Comparison of ENCODE assay signal across 31 cellular contexts in the genomic region with DNA sequence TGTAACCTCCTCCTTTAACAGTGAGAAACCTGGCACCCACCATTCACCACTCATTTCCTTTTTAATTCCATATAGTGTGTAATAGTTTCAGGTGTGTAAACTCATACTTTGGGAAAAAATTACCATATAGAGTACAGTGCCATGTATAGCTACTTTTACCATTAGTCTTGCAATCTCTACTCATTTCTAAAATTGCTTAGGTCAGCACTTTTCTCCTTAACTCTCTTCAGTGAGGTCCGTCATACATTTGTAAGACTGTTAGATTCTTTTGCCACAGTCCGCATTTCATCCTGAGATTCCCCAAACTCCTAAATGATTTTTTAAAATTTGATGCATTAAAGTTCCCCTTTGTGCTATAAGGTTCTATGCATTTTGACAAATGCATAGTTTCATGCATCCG.
"Had no signal": no experiment of that assay in that cellular context is flagged by ENCODE, and none has a peak within 500 bp of the region (broad histone marks: within the 10 kb centered on the region; RNA-seq: fewer than 3 reads in every experiment).

No MANE protein-coding gene starts in this region.

- H3K9ac ChIP-seq: neural progenitor cell, parathyroid adenoma had no signal

- H3K27ac ChIP-seq: neural progenitor cell, ovary, parathyroid adenoma, psoas muscle, skin epidermis, spleen, suprapubic skin, testis, tibial artery, transverse colon, upper lobe of right lung, uterus had no signal

- DNase-seq: natural killer cell; occipital lobe; ovary; posterior cingulate gyrus; psoas muscle; right cardiac atrium; spleen; stimulated activated CD4-positive, alpha-beta T cell treated with anti-CD3 and anti-CD28 coated beads, Interleukin-12 subunit alpha, Interleukin-12 subunit beta, amount 100 ng/mL, for 4 hours; stimulated activated CD4-positive, alpha-beta T cell treated with anti-CD3 and anti-CD28 coated beads, Interleukin-1b, Interleukin-23, amount 100 ng/mL, for 48 hours; stimulated activated CD4-positive, alpha-beta T cell treated with anti-CD3 and anti-CD28 coated beads, Interleukin-4, amount 100 ng/mL, for 1 hour; stimulated activated CD4-positive, alpha-beta T cell treated with anti-CD3 and anti-CD28 coated beads, Interleukin-4, amount 100 ng/mL, for 4 hours; stimulated activated CD8-positive, alpha-beta memory T cell treated with anti-CD3 and anti-CD28 coated beads, Interleukin-4, amount 100 ng/mL, for 48 hours; stimulated activated naive CD4-positive, alpha-beta T cell; stimulated activated naive CD8-positive, alpha-beta T cell treated with anti-CD3 and anti-CD28 coated beads, Interleukin-15, amount 100 ng/mL, for 72 hours; stimulated activated naive CD8-positive, alpha-beta T cell treated with anti-CD3 and anti-CD28 coated beads, Interleukin-15, Interleukin-2, amounts not matched to agents 100 U/mL and 50 U/mL, for 24 hours; substantia nigra; testis; tibial artery; transverse colon; upper lobe of right lung; uterus had no signal

- H3K4me1 Mint-ChIP-seq: nephron; neural progenitor cell; stimulated activated memory B cell treated with anti-CD40 and anti-IgM and Interleukin-4, amounts not matched to agents 10 μg/mL and 1 μg/mL and 100 μg/mL, for 72 hours had no signal

- H3K4me1 ChIP-seq: neural progenitor cell, parathyroid adenoma, psoas muscle, spleen, transverse colon, upper lobe of right lung, uterus had no signal

- ATAC-seq: natural killer cell; psoas muscle; right cardiac atrium; sciatic nerve; stimulated activated memory B cell treated with anti-CD40 and anti-IgM and Interleukin-4, amounts not matched to agents 10 μg/mL and 1 μg/mL and 100 μg/mL, for 72 hours; stimulated activated naive CD8-positive, alpha-beta T cell treated with anti-CD3 and anti-CD28 coated beads, Interleukin-15, amount 100 ng/mL, for 72 hours; stimulated activated naive CD8-positive, alpha-beta T cell treated with anti-CD3 and anti-CD28 coated beads, Interleukin-15, Interleukin-2, amounts not matched to agents 100 U/mL and 50 U/mL, for 24 hours; upper lobe of right lung had no signal

- H3K9me3 ChIP-seq: ovary, psoas muscle, testis, upper lobe of right lung, uterus had no signal

- H3K4me3 ChIP-seq: neural progenitor cell, ovary, psoas muscle, skin epidermis, smooth muscle cell, spleen, suprapubic skin, testis, tibial artery, transverse colon, upper lobe of right lung, uterus had no signal

- H3K36me3 ChIP-seq: neural progenitor cell, ovary, spleen, suprapubic skin, tibial artery, transverse colon, upper lobe of right lung, uterus had no signal

- H3K27me3 ChIP-seq: neural progenitor cell, ovary, spleen, suprapubic skin, testis, tibial artery, transverse colon, upper lobe of right lung, uterus had no signal

- H3K4me2 ChIP-seq: neural progenitor cell, smooth muscle cell had no signal

- H3K4me3 Mint-ChIP-seq: natural killer cell; nephron; neural progenitor cell; stimulated activated memory B cell treated with anti-CD40 and anti-IgM and Interleukin-4, amounts not matched to agents 10 μg/mL and 1 μg/mL and 100 μg/mL, for 72 hours; stimulated activated naive CD8-positive, alpha-beta T cell treated with anti-CD3 and anti-CD28 coated beads, Interleukin-15, amount 100 ng/mL, for 72 hours; type B pancreatic cell had no signal

- H3K9me3 Mint-ChIP-seq: natural killer cell; nephron; stimulated activated memory B cell treated with anti-CD40 and anti-IgM and Interleukin-4, amounts not matched to agents 10 μg/mL and 1 μg/mL and 100 μg/mL, for 72 hours; stimulated activated naive CD8-positive, alpha-beta T cell treated with anti-CD3 and anti-CD28 coated beads, Interleukin-15, amount 100 ng/mL, for 72 hours had no signal

- H3K27ac Mint-ChIP-seq: natural killer cell; nephron; neural progenitor cell; progenitor cell of endocrine pancreas; stimulated activated memory B cell treated with anti-CD40 and anti-IgM and Interleukin-4, amounts not matched to agents 10 μg/mL and 1 μg/mL and 100 μg/mL, for 72 hours; stimulated activated naive CD8-positive, alpha-beta T cell treated with anti-CD3 and anti-CD28 coated beads, Interleukin-15, amount 100 ng/mL, for 72 hours; type B pancreatic cell had no signal

- H2AFZ ChIP-seq: neural progenitor cell, parathyroid adenoma had no signal

- H3K36me3 Mint-ChIP-seq: natural killer cell; neural progenitor cell; stimulated activated memory B cell treated with anti-CD40 and anti-IgM and Interleukin-4, amounts not matched to agents 10 μg/mL and 1 μg/mL and 100 μg/mL, for 72 hours; type B pancreatic cell had no signal

- H3K27me3 Mint-ChIP-seq: type B pancreatic cell had no signal

- H3K79me2 ChIP-seq: parathyroid adenoma had no signal
